In genomic region chr3:88142094-88142624, GRCh38 we compare ENCODE assay signal across 9 cellular contexts. TPM values are rescaled to one million over a fixed set of nuclear protein-coding genes. Genes with fewer than 3 reads are reported as not detected.
A peak's percentile ranks its signal among the peaks of the same experiment; 100 is the strongest.
DNase-seq lines count a peak whose midpoint lies in the region; ATAC-seq and TF ChIP-seq lines count a peak whose summit lies in the region.
"Had no signal": no experiment of that assay in that cellular context is flagged by ENCODE, and none has a peak within 500 bp of the region (broad histone marks: within the 10 kb centered on the region; RNA-seq: fewer than 3 reads in every experiment).

No MANE protein-coding gene starts in this region.

- H3K4me3 Mint-ChIP-seq in activated naive CD4-positive, alpha-beta T cell treated with anti-CD3 and anti-CD28 coated beads for 36 hours: no peak overlapping the region
- no peak overlapping the region for H3K4me3 Mint-ChIP-seq in stimulated activated naive CD8-positive, alpha-beta T cell treated with anti-CD3 and anti-CD28 coated beads, Interleukin-15, amount 100 ng/mL, for 72 hours
- H3K4me3 Mint-ChIP-seq: dendritic cell treated with granulocyte-macrophage colony-stimulating factor and Interleukin-4, amounts not matched to agents 40 ng/mL and 50 ng/mL, for 4 days had no signal

- peak; percentile 45 for ATAC-seq in HG03103 (IDR thresholded peaks at IDR 0.05; ENCODE audit: low read depth, unreplicated experiment)
- peak; percentile 39 for ATAC-seq in stimulated activated naive CD8-positive, alpha-beta T cell treated with anti-CD3 and anti-CD28 coated beads, Interleukin-15, amount 100 ng/mL, for 72 hours

- H3K36me3 ChIP-seq in brain microvascular endothelial cell (replicated peaks) (peaks cover 11% of the 10 kb centered on the region), tibial artery (peaks cover 0 to 23% (median 19%) of the 10 kb centered on the region in 3 donors)

- H3K4me1 Mint-ChIP-seq in activated naive CD4-positive, alpha-beta T cell treated with anti-CD3 and anti-CD28 coated beads for 36 hours (ENCODE audit: low read depth): peaks cover 6% of the 10 kb centered on the region
- peaks cover 13% of the 10 kb centered on the region for H3K4me1 Mint-ChIP-seq in stimulated activated naive CD8-positive, alpha-beta T cell treated with anti-CD3 and anti-CD28 coated beads, Interleukin-15, amount 100 ng/mL, for 72 hours

- CTCF ChIA-PET in activated naive CD4-positive, alpha-beta T cell treated with anti-CD3 and anti-CD28 coated beads for 36 hours (lab: Charles Lee): no interaction called here

- in situ Hi-C loops in brain microvascular endothelial cell (cut with HindIII; ENCODE audit: low pct_ligation_motif_present, low sequenced_read_pairs): no loop called here

- H3K9me3 ChIP-seq in tibial artery: no peaks in the 10 kb centered on the region

- H3K4me3 ChIP-seq in brain microvascular endothelial cell (ENCODE audit: low read depth, low read length): no peak overlapping the region
- H3K4me3 ChIP-seq in tibial artery: no peak overlapping the region

- H3K9me3 Mint-ChIP-seq in activated naive CD4-positive, alpha-beta T cell treated with anti-CD3 and anti-CD28 coated beads for 36 hours: no peaks in the 10 kb centered on the region
- H3K9me3 Mint-ChIP-seq in stimulated activated naive CD8-positive, alpha-beta T cell treated with anti-CD3 and anti-CD28 coated beads, Interleukin-15, amount 100 ng/mL, for 72 hours: no peaks in the 10 kb centered on the region
- H3K9me3 Mint-ChIP-seq: dendritic cell treated with granulocyte-macrophage colony-stimulating factor and Interleukin-4, amounts not matched to agents 40 ng/mL and 50 ng/mL, for 4 days had no signal

- no peaks in the 10 kb centered on the region for H3K4me1 ChIP-seq in tibial artery

- H3K27ac ChIP-seq in brain microvascular endothelial cell (peak overlapping the region; percentile 13), tibial artery (no peak overlapping the region)

- no peaks in the 10 kb centered on the region for H3K27me3 ChIP-seq in brain microvascular endothelial cell (replicated peaks)
- no peaks in the 10 kb centered on the region for H3K27me3 ChIP-seq in tibial artery

- intact Hi-C loops in activated naive CD4-positive, alpha-beta T cell treated with anti-CD3 and anti-CD28 coated beads for 36 hours (cut with micrococcal nuclease): no loop called here
- intact Hi-C loops in tibial artery (cut with DNase I; ENCODE audit: low total_unique reads): no loop called here

- DNase-seq in activated naive CD4-positive, alpha-beta T cell treated with anti-CD3 and anti-CD28 coated beads for 36 hours: no peak
- DNase-seq in activated naive CD4-positive, alpha-beta T cell (lab: John Stamatoyannopoulos, UW): no peak
- no peak for DNase-seq in brain microvascular endothelial cell
- no peak for DNase-seq in stimulated activated naive CD8-positive, alpha-beta T cell treated with anti-CD3 and anti-CD28 coated beads, Interleukin-15, amount 100 ng/mL, for 72 hours
- no peak for DNase-seq in hypothalamus (lab: John Stamatoyannopoulos, UW)
- DNase-seq in inferior parietal cortex (ENCODE audit: extremely low spot score): no peak
- no peak for DNase-seq in tibial artery

- H3K36me3 Mint-ChIP-seq in activated naive CD4-positive, alpha-beta T cell treated with anti-CD3 and anti-CD28 coated beads for 36 hours (ENCODE audit: low read depth): peaks cover 21% of the 10 kb centered on the region

- H3K27me3 Mint-ChIP-seq in activated naive CD4-positive, alpha-beta T cell treated with anti-CD3 and anti-CD28 coated beads for 36 hours (ENCODE audit: low read depth): peaks cover 1% of the 10 kb centered on the region
- no peaks in the 10 kb centered on the region for H3K27me3 Mint-ChIP-seq in stimulated activated naive CD8-positive, alpha-beta T cell treated with anti-CD3 and anti-CD28 coated beads, Interleukin-15, amount 100 ng/mL, for 72 hours
- H3K27me3 Mint-ChIP-seq: dendritic cell treated with granulocyte-macrophage colony-stimulating factor and Interleukin-4, amounts not matched to agents 40 ng/mL and 50 ng/mL, for 4 days had no signal

- peak overlapping the region; percentile 38 for H3K27ac Mint-ChIP-seq in activated naive CD4-positive, alpha-beta T cell treated with anti-CD3 and anti-CD28 coated beads for 36 hours
- H3K27ac Mint-ChIP-seq in stimulated activated naive CD8-positive, alpha-beta T cell treated with anti-CD3 and anti-CD28 coated beads, Interleukin-15, amount 100 ng/mL, for 72 hours: no peak overlapping the region
- H3K27ac Mint-ChIP-seq: dendritic cell treated with granulocyte-macrophage colony-stimulating factor and Interleukin-4, amounts not matched to agents 40 ng/mL and 50 ng/mL, for 4 days had no signal

- no peak for TF ChIP-seq CTCF in brain microvascular endothelial cell (IDR thresholded peaks at IDR 0.05; ENCODE audit: low read depth, low read length, missing control alignments)
- no peak for TF ChIP-seq CTCF in tibial artery (IDR thresholded peaks at IDR 0.05)

RNA-seq across cellular contexts. Expression of gene C3orf38, which starts 7.6 kb away (rescaled TPM):
- total RNA-seq in activated naive CD4-positive, alpha-beta T cell treated with anti-CD3 and anti-CD28 coated beads for 36 hours: 10 to 100 TPM; 16.0 to 16.7 TPM
